In genomic region chr11:66851698-66852465, GRCh38 we compare ENCODE assay signal across 12 cellular contexts. TPM values are rescaled to one million over a fixed set of nuclear protein-coding genes. Genes with fewer than 3 reads are reported as not detected.
DNase-seq lines count a peak whose midpoint lies in the region; ATAC-seq and TF ChIP-seq lines count a peak whose summit lies in the region.
"Had no signal": no experiment of that assay in that cellular context is flagged by ENCODE, and none has a peak within 500 bp of the region (broad histone marks: within the 10 kb centered on the region; RNA-seq: fewer than 3 reads in every experiment).

No MANE protein-coding gene starts in this region.

- no peaks in the 10 kb centered on the region for H3K36me3 Mint-ChIP-seq in activated naive CD8-positive, alpha-beta T cell treated with anti-CD3 and anti-CD28 coated beads, Interleukin-2, amount 10 ng/mL, durations not matched to agents 7 days and 5 days
- H3K36me3 Mint-ChIP-seq: activated CD8-positive, alpha-beta memory T cell treated with anti-CD3 and anti-CD28 coated beads, Interleukin-2, amount 10 ng/mL, durations not matched to agents 7 days and 5 days had no signal

- POLR2A ChIA-PET in activated naive CD8-positive, alpha-beta T cell treated with anti-CD3 and anti-CD28 coated beads, Interleukin-2, amount 10 ng/mL, durations not matched to agents 7 days and 5 days (lab: Charles Lee): interaction anchor here (1.3 to 1.4 kb wide), 2 partner anchors 9 to 235 kb away, joined by 4 to 13 read pairs; partner anchors contain the start of genes RBM14 and RCE1

- no peak for ATAC-seq in activated naive CD8-positive, alpha-beta T cell treated with anti-CD3 and anti-CD28 coated beads, Interleukin-2, amount 10 ng/mL, durations not matched to agents 7 days and 5 days (ENCODE audit: low read depth)
- no peak for ATAC-seq in GM19452 (IDR thresholded peaks at IDR 0.05; ENCODE audit: unreplicated experiment)
- ATAC-seq: activated CD8-positive, alpha-beta memory T cell treated with anti-CD3 and anti-CD28 coated beads, Interleukin-2, amount 10 ng/mL, durations not matched to agents 7 days and 5 days; CD8-positive, alpha-beta T cell; left colon had no signal

- no peaks in the 10 kb centered on the region for H3K9me3 Mint-ChIP-seq in activated naive CD8-positive, alpha-beta T cell treated with anti-CD3 and anti-CD28 coated beads, Interleukin-2, amount 10 ng/mL, durations not matched to agents 7 days and 5 days
- H3K9me3 Mint-ChIP-seq: CD8-positive, alpha-beta T cell had no signal

- H3K4me3 Mint-ChIP-seq in activated naive CD8-positive, alpha-beta T cell treated with anti-CD3 and anti-CD28 coated beads, Interleukin-2, amount 10 ng/mL, durations not matched to agents 7 days and 5 days: no peak overlapping the region
- H3K4me3 Mint-ChIP-seq: activated CD8-positive, alpha-beta memory T cell treated with anti-CD3 and anti-CD28 coated beads, Interleukin-2, amount 10 ng/mL, durations not matched to agents 7 days and 5 days; CD8-positive, alpha-beta T cell had no signal

- peaks cover 15% of the 10 kb centered on the region for H3K4me1 Mint-ChIP-seq in activated naive CD8-positive, alpha-beta T cell treated with anti-CD3 and anti-CD28 coated beads, Interleukin-2, amount 10 ng/mL, durations not matched to agents 7 days and 5 days

- H3K4me3 ChIP-seq in retinal pigment epithelial cell (ENCODE audit: low read length): no peak overlapping the region

- H3K27ac Mint-ChIP-seq in activated naive CD8-positive, alpha-beta T cell treated with anti-CD3 and anti-CD28 coated beads, Interleukin-2, amount 10 ng/mL, durations not matched to agents 7 days and 5 days: peak overlapping the region; percentile 72
- H3K27ac Mint-ChIP-seq: activated CD8-positive, alpha-beta memory T cell treated with anti-CD3 and anti-CD28 coated beads, Interleukin-2, amount 10 ng/mL, durations not matched to agents 7 days and 5 days; CD8-positive, alpha-beta T cell had no signal

- peak; percentile 12 for TF ChIP-seq CTCF in retinal pigment epithelial cell (conservative IDR thresholded peaks at IDR 0.05; ENCODE audit: low read depth, low read length)

- H3K27me3 Mint-ChIP-seq in activated naive CD8-positive, alpha-beta T cell treated with anti-CD3 and anti-CD28 coated beads, Interleukin-2, amount 10 ng/mL, durations not matched to agents 7 days and 5 days: no peaks in the 10 kb centered on the region
- H3K27me3 Mint-ChIP-seq: activated CD8-positive, alpha-beta memory T cell treated with anti-CD3 and anti-CD28 coated beads, Interleukin-2, amount 10 ng/mL, durations not matched to agents 7 days and 5 days had no signal

- peak; percentile 58 for DNase-seq in activated CD4-positive, alpha-beta T cell treated with anti-CD3 and anti-CD28 coated beads for 48 hours
- DNase-seq in activated CD4-positive, alpha-beta T cell treated with anti-CD3 and anti-CD28 coated beads for 4 hours: no peak
- DNase-seq in HuH-7.5 (ENCODE audit: low spot score) (peak; percentile 99), retinal pigment epithelial cell (ENCODE audit: low read depth) (no peak), NCI-H2081 (lab: John Stamatoyannopoulos, UW) (no peak), ecto neural progenitor cell (ENCODE audit: low spot score) (no peak)
- peak; percentile 38 for DNase-seq in activated naive CD8-positive, alpha-beta T cell treated with anti-CD3 and anti-CD28 coated beads, Interleukin-2, amount 10 ng/mL, durations not matched to agents 7 days and 5 days
- DNase-seq: activated CD8-positive, alpha-beta memory T cell treated with anti-CD3 and anti-CD28 coated beads, Interleukin-2, amount 10 ng/mL, durations not matched to agents 7 days and 5 days; CD8-positive, alpha-beta T cell; NCI-H524 had no signal

RNA-seq across cellular contexts. Expression of gene LRFN4, which starts 5.0 kb away (rescaled TPM):
- 10 to 100 TPM; 16.4 to 17.0 TPM for total RNA-seq in activated naive CD8-positive, alpha-beta T cell treated with anti-CD3 and anti-CD28 coated beads, Interleukin-2, amount 10 ng/mL, durations not matched to agents 7 days and 5 days

RNA-seq across cellular contexts. Expression of gene RCE1, which starts 8.6 kb away (rescaled TPM):
- 10 to 100 TPM; 23.0 to 27.2 TPM for total RNA-seq in activated naive CD8-positive, alpha-beta T cell treated with anti-CD3 and anti-CD28 coated beads, Interleukin-2, amount 10 ng/mL, durations not matched to agents 7 days and 5 days

Comparison
In these comparisons a context has a peak if more than half of its experiments do, and no peak if none do; other contexts are left out.
1. DNase-seq: peak in activated CD4-positive, alpha-beta T cell treated with anti-CD3 and anti-CD28 coated beads for 48 hours (single experiment), HuH-7.5 (single experiment) and activated naive CD8-positive, alpha-beta T cell treated with anti-CD3 and anti-CD28 coated beads, Interleukin-2, amount 10 ng/mL, durations not matched to agents 7 days and 5 days (single experiment); none in activated CD4-positive, alpha-beta T cell treated with anti-CD3 and anti-CD28 coated beads for 4 hours (0 of 2), retinal pigment epithelial cell (single experiment), NCI-H2081 (0 of 2) and ecto neural progenitor cell (single experiment).